1 cellular context compared by ENCODE assay signal in the genomic region with DNA sequence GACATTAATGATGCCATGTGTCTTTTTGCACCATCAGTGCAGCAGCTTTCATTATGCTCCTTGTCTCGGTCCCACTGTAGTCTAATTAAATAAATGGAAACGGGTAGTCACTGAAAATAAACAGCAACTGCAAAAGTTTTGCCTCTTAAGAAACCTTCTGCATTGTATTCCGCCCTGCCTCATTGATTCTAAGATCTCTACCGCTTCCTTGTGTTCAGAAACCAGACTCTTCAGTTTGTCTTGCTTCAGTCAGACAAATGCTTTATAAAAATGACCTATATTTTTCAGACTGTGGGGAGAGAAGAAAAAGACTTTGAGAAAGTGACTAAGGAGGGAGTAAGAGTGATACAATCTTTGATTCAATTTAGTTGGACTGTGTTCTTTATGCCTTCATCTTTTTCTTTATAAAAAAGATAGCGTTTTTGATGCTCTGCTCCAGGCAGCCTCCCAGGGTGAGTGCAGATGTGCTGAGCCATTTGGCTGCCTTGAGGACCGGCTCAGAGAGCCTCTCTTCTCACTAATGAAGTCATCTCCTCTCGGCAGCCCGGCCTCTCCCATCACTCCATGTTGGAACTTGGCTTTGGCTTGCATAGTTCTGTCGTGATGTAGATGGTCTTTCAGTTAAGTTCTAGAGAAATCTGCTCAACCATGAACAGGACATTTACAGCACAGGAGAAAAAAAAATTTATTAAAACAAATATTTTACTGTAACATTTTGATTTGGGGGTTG.
TF ChIP-seq lines count a peak whose summit lies in the region.

No MANE protein-coding gene starts in this region.

TF ChIP-seq in GM12878, 131 proteins besides CTCF, POLR2A, EP300 and RAD21 (continued from another document):
- TF ChIP-seq, protein P1, sequence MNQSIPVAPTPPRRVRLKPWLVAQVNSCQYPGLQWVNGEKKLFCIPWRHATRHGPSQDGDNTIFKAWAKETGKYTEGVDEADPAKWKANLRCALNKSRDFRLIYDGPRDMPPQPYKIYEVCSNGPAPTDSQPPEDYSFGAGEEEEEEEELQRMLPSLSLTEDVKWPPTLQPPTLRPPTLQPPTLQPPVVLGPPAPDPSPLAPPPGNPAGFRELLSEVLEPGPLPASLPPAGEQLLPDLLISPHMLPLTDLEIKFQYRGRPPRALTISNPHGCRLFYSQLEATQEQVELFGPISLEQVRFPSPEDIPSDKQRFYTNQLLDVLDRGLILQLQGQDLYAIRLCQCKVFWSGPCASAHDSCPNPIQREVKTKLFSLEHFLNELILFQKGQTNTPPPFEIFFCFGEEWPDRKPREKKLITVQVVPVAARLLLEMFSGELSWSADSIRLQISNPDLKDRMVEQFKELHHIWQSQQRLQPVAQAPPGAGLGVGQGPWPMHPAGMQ (IDR thresholded peaks at IDR 0.05; ENCODE audit: borderline replicate concordance): no peak
- TF ChIP-seq JUNB (IDR thresholded peaks at IDR 0.05): no peak
- TF ChIP-seq RCOR1 (conservative IDR thresholded peaks at IDR 0.05; ENCODE audit: low read depth, low read length): no peak
